In genomic region chr14:40476005-40476404, GRCh38 we compare ENCODE assay signal across 28 cellular contexts.
"Had no signal": no experiment of that assay in that cellular context is flagged by ENCODE, and none has a peak within 500 bp of the region (broad histone marks: within the 10 kb centered on the region; RNA-seq: fewer than 3 reads in every experiment).

No MANE protein-coding gene starts in this region.

- H3K36me3 ChIP-seq: colonic mucosa, esophagus muscularis mucosa, esophagus squamous epithelium, gastrocnemius medialis, gastroesophageal sphincter, heart left ventricle, heart right ventricle had no signal

- H3K4me1 ChIP-seq: colonic mucosa, esophagus muscularis mucosa, esophagus squamous epithelium, foreskin keratinocyte, gastrocnemius medialis, gastroesophageal sphincter, heart left ventricle, heart right ventricle had no signal

- H3K9me3 ChIP-seq: colonic mucosa, gastrocnemius medialis had no signal

- H3K27me3 ChIP-seq: colonic mucosa, dorsolateral prefrontal cortex, esophagus muscularis mucosa, esophagus squamous epithelium, foreskin keratinocyte, gastrocnemius medialis, gastroesophageal sphincter, heart left ventricle, heart right ventricle had no signal

- DNase-seq: colonic mucosa; cortex of kidney; dermis blood vessel endothelial cell; dorsolateral prefrontal cortex; effector CD4-positive, alpha-beta T cell; effector CD8-positive, alpha-beta T cell; effector memory CD4-positive, alpha-beta T cell; effector memory CD8-positive, alpha-beta T cell; endodermal cell; erythroblast; esophagus squamous epithelium; foreskin fibroblast; foreskin keratinocyte; foreskin melanocyte; gastrocnemius medialis; glutamatergic neuron; head of caudate nucleus; heart left ventricle; heart right ventricle had no signal

- ATAC-seq: effector memory CD8-positive, alpha-beta T cell; esophagus mucosa; foreskin keratinocyte; gastrocnemius medialis; gastroesophageal sphincter; heart left ventricle; heart right ventricle had no signal

- FAIRE-seq: colon, endometrium, endothelial cell of umbilical vein, frontal cortex had no signal

- H3K4me3 ChIP-seq: colonic mucosa, coronary artery, dorsolateral prefrontal cortex, esophagus muscularis mucosa, esophagus squamous epithelium, gastrocnemius medialis, gastroesophageal sphincter, heart left ventricle, heart right ventricle had no signal

- H3K27ac ChIP-seq: colonic mucosa, coronary artery, dorsolateral prefrontal cortex, epithelial cell of prostate, esophagus muscularis mucosa, esophagus squamous epithelium, foreskin keratinocyte, gastrocnemius medialis, gastroesophageal sphincter, heart left ventricle, heart right ventricle had no signal
